Comparison of ENCODE assay signal across 1 cellular context in the genomic region with DNA sequence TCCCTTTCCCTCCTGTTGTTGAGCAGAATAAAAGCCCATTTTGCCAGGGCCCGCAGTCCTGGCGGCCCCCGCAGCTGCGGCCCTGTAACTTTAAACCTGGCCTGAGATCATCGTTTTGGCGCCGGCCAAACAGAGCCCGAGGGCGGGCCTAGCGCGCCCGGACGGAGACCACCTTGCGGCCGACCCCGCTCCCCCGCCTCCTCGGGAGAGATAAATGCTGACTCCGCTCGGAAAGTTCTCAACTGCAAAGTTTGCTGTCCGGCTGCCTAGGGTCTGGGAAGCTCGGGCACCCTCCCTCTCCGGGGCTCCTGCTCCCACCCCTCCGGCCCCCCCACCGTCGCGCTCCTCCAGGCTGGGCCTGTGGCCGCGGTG.
A peak's percentile ranks its signal among the peaks of the same experiment; 100 is the strongest.
TF ChIP-seq lines count a peak whose summit lies in the region.

A gene with protein sequence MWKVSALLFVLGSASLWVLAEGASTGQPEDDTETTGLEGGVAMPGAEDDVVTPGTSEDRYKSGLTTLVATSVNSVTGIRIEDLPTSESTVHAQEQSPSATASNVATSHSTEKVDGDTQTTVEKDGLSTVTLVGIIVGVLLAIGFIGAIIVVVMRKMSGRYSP (plus strand): TSS at position 241 of the 372 bp plus-strand sequence. CDS start 202 bp downstream, outside the sequence.

TF ChIP-seq in HEK293, 187 proteins besides CTCF, POLR2A, EP300 and RAD21 (continued from another document):
- TF ChIP-seq, protein P1, sequence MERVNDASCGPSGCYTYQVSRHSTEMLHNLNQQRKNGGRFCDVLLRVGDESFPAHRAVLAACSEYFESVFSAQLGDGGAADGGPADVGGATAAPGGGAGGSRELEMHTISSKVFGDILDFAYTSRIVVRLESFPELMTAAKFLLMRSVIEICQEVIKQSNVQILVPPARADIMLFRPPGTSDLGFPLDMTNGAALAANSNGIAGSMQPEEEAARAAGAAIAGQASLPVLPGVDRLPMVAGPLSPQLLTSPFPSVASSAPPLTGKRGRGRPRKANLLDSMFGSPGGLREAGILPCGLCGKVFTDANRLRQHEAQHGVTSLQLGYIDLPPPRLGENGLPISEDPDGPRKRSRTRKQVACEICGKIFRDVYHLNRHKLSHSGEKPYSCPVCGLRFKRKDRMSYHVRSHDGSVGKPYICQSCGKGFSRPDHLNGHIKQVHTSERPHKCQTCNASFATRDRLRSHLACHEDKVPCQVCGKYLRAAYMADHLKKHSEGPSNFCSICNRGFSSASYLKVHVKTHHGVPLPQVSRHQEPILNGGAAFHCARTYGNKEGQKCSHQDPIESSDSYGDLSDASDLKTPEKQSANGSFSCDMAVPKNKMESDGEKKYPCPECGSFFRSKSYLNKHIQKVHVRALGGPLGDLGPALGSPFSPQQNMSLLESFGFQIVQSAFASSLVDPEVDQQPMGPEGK (tag by site-specific recombination; IDR thresholded peaks at IDR 0.05), result peak; percentile 72
- peak; percentile 55; the same call in 1 of the 2 replicates for TF ChIP-seq TRIM28 (IDR thresholded peaks at IDR 0.05; ENCODE audit: borderline replicate concordance, low read length)
- peak; percentile 61 for TF ChIP-seq ZNF585B (tag by site-specific recombination; IDR thresholded peaks at IDR 0.05)
- peak; percentile 44; the same call in 1 of the 2 replicates for TF ChIP-seq SP2 (tag by site-specific recombination; IDR thresholded peaks at IDR 0.05)
- TF ChIP-seq ZNF16 (tag by site-specific recombination; IDR thresholded peaks at IDR 0.05; ENCODE audit: low read depth), result no peak
- peak; percentile 56; the same call in 1 of the 2 replicates for TF ChIP-seq ZNF561 (tag by site-specific recombination; IDR thresholded peaks at IDR 0.05; ENCODE audit: borderline replicate concordance)
- TF ChIP-seq EGR2 (tag by site-specific recombination; IDR thresholded peaks at IDR 0.05; ENCODE audit: low read depth), result no peak
- peak; percentile 37; the same call in 1 of the 2 replicates for TF ChIP-seq SP7 (tag by site-specific recombination; IDR thresholded peaks at IDR 0.05)
- TF ChIP-seq ZBTB7A (tag by site-specific recombination; IDR thresholded peaks at IDR 0.05; ENCODE audit: low read depth), result peak; percentile 68; the same call in 1 of the 2 replicates
- TF ChIP-seq ZBTB8A (tag by site-specific recombination; IDR thresholded peaks at IDR 0.05), result peak; percentile 30; the same call in 1 of the 2 replicates
- 0 out of 2 replicates have a peak, but pooled peaks have one; percentile 10 for TF ChIP-seq ZXDB (tag by site-specific recombination; IDR thresholded peaks at IDR 0.05)
- TF ChIP-seq, protein P2, sequence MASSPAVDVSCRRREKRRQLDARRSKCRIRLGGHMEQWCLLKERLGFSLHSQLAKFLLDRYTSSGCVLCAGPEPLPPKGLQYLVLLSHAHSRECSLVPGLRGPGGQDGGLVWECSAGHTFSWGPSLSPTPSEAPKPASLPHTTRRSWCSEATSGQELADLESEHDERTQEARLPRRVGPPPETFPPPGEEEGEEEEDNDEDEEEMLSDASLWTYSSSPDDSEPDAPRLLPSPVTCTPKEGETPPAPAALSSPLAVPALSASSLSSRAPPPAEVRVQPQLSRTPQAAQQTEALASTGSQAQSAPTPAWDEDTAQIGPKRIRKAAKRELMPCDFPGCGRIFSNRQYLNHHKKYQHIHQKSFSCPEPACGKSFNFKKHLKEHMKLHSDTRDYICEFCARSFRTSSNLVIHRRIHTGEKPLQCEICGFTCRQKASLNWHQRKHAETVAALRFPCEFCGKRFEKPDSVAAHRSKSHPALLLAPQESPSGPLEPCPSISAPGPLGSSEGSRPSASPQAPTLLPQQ (tag by site-specific recombination; IDR thresholded peaks at IDR 0.05), result peak; percentile 35; the same call in 1 of the 2 replicates
- peak; percentile 65; the same call in 1 of the 2 replicates for TF ChIP-seq MYNN (tag by site-specific recombination; IDR thresholded peaks at IDR 0.05; ENCODE audit: borderline replicate concordance)
